In the genomic region with DNA sequence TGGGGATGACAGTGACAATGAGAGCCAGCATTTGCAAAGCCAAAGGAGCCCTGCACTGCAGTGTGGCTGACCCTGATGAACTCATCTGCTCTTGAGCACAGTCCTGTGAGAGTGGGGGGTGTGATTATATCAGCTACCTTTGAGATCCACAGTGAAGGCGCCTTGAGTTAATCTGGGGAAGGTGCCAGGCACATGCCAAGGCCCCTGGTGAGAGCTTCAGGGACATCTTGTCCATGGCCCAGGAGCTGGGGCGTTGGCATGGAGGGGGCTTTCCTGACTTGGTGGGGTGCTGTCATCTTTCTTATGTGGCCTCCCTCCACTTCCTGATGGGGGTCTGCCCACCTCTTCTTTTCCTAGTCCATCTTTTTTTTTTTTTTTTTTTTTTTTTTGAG, we compare ENCODE assay signal across 13 cellular contexts.
DNase-seq lines count a peak whose midpoint lies in the region; TF ChIP-seq lines count a peak whose summit lies in the region.
"Had no signal": no experiment of that assay in that cellular context is flagged by ENCODE, and none has a peak within 500 bp of the region (broad histone marks: within the 10 kb centered on the region; RNA-seq: fewer than 3 reads in every experiment).

No MANE protein-coding gene starts in this region.

- no peak overlapping the region for H2AFZ ChIP-seq in mammary epithelial cell (ENCODE audit: low read depth, low read length)
- no peak overlapping the region for H2AFZ ChIP-seq in fibroblast of lung (ENCODE audit: low read length)
- H2AFZ ChIP-seq: neural progenitor cell had no signal

- no peaks in the 10 kb centered on the region for H3K27me3 ChIP-seq in mammary epithelial cell (ENCODE audit: insufficient read depth, low read length)
- H3K27me3 ChIP-seq in fibroblast of lung (ENCODE audit: control insufficient read depth, insufficient read depth, low read length) = no peaks in the 10 kb centered on the region
- no peaks in the 10 kb centered on the region for H3K27me3 ChIP-seq in uterus
- H3K27me3 ChIP-seq: neural progenitor cell had no signal

- H3K4me1 Mint-ChIP-seq in MCF 10A (ENCODE audit: insufficient read depth, unreplicated experiment) = peaks cover 27% of the 10 kb centered on the region

- no peak for DNase-seq in MCF 10A (ENCODE audit: unreplicated experiment)
- no peak for DNase-seq in mammary epithelial cell
- DNase-seq in fibroblast of lung (ENCODE audit: low read depth in 2 of 2) = no peak
- peak; percentile 40 for DNase-seq in retina
- no peak for DNase-seq in uterus
- DNase-seq in activated gamma-delta T cell treated with Interleukin-2 at 50 U/mL for 16 hours = no peak
- DNase-seq in activated CD4-positive, CD25-positive, alpha-beta regulatory T cell (lab: John Stamatoyannopoulos, UW) = no peak
- DNase-seq in activated CD4-positive, alpha-beta T cell treated with anti-CD3 and anti-CD28 coated beads, Interleukin-2, amount 50 U/mL, for 48 hours = no peak
- DNase-seq: CD8-positive, alpha-beta T cell; NCI-H1930; NCI-H526 treated with DMSO at 0.1 percent for 48 hours; T-cell had no signal

- no peaks in the 10 kb centered on the region for H3K36me3 ChIP-seq in mammary epithelial cell (ENCODE audit: insufficient read depth, low read length)
- H3K36me3 ChIP-seq in fibroblast of lung (ENCODE audit: control insufficient read depth, insufficient read depth, low read length) = no peaks in the 10 kb centered on the region
- H3K36me3 ChIP-seq in uterus = no peaks in the 10 kb centered on the region
- H3K36me3 ChIP-seq: neural progenitor cell had no signal

- H3K36me3 Mint-ChIP-seq in MCF 10A (ENCODE audit: insufficient read depth, unreplicated experiment) = peaks cover 6% of the 10 kb centered on the region
- H3K36me3 Mint-ChIP-seq: neural progenitor cell, T-cell had no signal

- 100% methylated on average over 2 of the region's 2 CpGs for whole genome bisulfite sequencing in mammary epithelial cell (ENCODE audit: low coverage, missing lambda C conversion rate)

- H3K79me2 ChIP-seq in mammary epithelial cell (ENCODE audit: insufficient read depth, low read length) (no peaks in the 10 kb centered on the region), fibroblast of lung (ENCODE audit: control insufficient read depth, insufficient read depth, low read length) (no peaks in the 10 kb centered on the region)

- no peak for TF ChIP-seq POLR2A in uterus (IDR thresholded peaks at IDR 0.05)

- no peak overlapping the region for H3K4me3 Mint-ChIP-seq in MCF 10A (ENCODE audit: unreplicated experiment)
- H3K4me3 Mint-ChIP-seq: CD8-positive, alpha-beta T cell; neural progenitor cell; T-cell had no signal

- CTCF ChIA-PET in MCF 10A (lab: Yijun Ruan, JAX) = interaction anchor here (0.6 to 2.4 kb wide), 6 partner anchors 17 to 253 kb away, joined by 3 to 13 read pairs (median 3); no protein-coding TSS in a partner anchor
- CTCF ChIA-PET in mammary epithelial cell (lab: Charles Lee; ENCODE audit: low non-redundant PET) = no interaction called here

- H3K9me3 Mint-ChIP-seq in MCF 10A (ENCODE audit: unreplicated experiment) = no peaks in the 10 kb centered on the region
- H3K9me3 Mint-ChIP-seq: CD8-positive, alpha-beta T cell; neural progenitor cell; T-cell had no signal

- H3K27ac ChIP-seq in mammary epithelial cell (ENCODE audit: insufficient read depth, low read depth, low read length) (no peak overlapping the region), fibroblast of lung (ENCODE audit: insufficient read depth, low read length) (peak overlapping the region; percentile 67), uterus (peak overlapping the region; percentile 59 to 67)
- H3K27ac ChIP-seq: neural progenitor cell had no signal

- H3K4me3 ChIP-seq in mammary epithelial cell (replicated peaks in 1 of 3; ENCODE audit: insufficient read depth in 1 of 3, low read depth in 2 of 3, low read length in 3 of 3) (no peak overlapping the region), fibroblast of lung (replicated peaks in 1 of 4; ENCODE audit: control extremely low read depth in 1 of 4, insufficient read depth in 1 of 4, low read depth in 3 of 4, low read length in 4 of 4) (no peak overlapping the region), uterus (no peak overlapping the region)
- H3K4me3 ChIP-seq: neural progenitor cell had no signal

- H3K9me3 ChIP-seq in mammary epithelial cell (replicated peaks; ENCODE audit: insufficient read depth, low read length) = no peaks in the 10 kb centered on the region
- H3K9me3 ChIP-seq in fibroblast of lung (ENCODE audit: control insufficient read depth, insufficient read depth, low read depth, low read length) = no peaks in the 10 kb centered on the region
- no peaks in the 10 kb centered on the region for H3K9me3 ChIP-seq in uterus

- dilution Hi-C loops in mammary epithelial cell (cut with HindIII; ENCODE audit: low sequenced_read_pairs) = no loop called here

- in situ Hi-C loops in mammary epithelial cell (cut with MboI; ENCODE audit: low sequenced_read_pairs in 2 of 2) = loop anchor here in 1 of 2 donors (25.0 kb wide), 2 partner anchors 201 to 651 kb away; a partner anchor contains a TSS

- H4K20me1 ChIP-seq in mammary epithelial cell (ENCODE audit: insufficient read depth, low read length) = no peaks in the 10 kb centered on the region
- H4K20me1 ChIP-seq in fibroblast of lung (ENCODE audit: control insufficient read depth, extremely low read depth, insufficient read depth, low read length) = no peaks in the 10 kb centered on the region

- TF ChIP-seq CTCF in MCF 10A (IDR thresholded peaks at IDR 0.05; ENCODE audit: unreplicated experiment) = no peak
- no peak for TF ChIP-seq CTCF in mammary epithelial cell (conservative IDR thresholded peaks at IDR 0.05 in 1 of 2, IDR thresholded peaks at IDR 0.05 in 1 of 2; ENCODE audit: extremely low read depth in 1 of 2, insufficient read depth in 1 of 2, low read depth in 1 of 2, low read length in 2 of 2)
- TF ChIP-seq CTCF in fibroblast of lung (conservative IDR thresholded peaks at IDR 0.05 in 1 of 2, IDR thresholded peaks at IDR 0.05 in 1 of 2; ENCODE audit: low read depth in 1 of 2, low read length in 2 of 2) = no peak
- TF ChIP-seq CTCF in uterus (IDR thresholded peaks at IDR 0.05) = no peak

- POLR2A ChIA-PET in MCF 10A (lab: Yijun Ruan, JAX) = interaction anchor here (0.6 to 3.3 kb wide), 12 partner anchors 23 to 321 kb away, joined by 3 to 43 read pairs (median 4); a partner anchor contains a TSS

- H3K9ac ChIP-seq in mammary epithelial cell (ENCODE audit: insufficient read depth, low read length) = no peak overlapping the region
- no peak overlapping the region for H3K9ac ChIP-seq in fibroblast of lung (ENCODE audit: insufficient read depth, low read length)
- H3K9ac ChIP-seq: neural progenitor cell had no signal

- H3K27me3 Mint-ChIP-seq in MCF 10A (ENCODE audit: insufficient read depth, unreplicated experiment) = no peaks in the 10 kb centered on the region
- H3K27me3 Mint-ChIP-seq: T-cell had no signal

- H3K4me1 ChIP-seq in mammary epithelial cell (ENCODE audit: insufficient read depth, low read length) (peaks cover 20% of the 10 kb centered on the region), fibroblast of lung (ENCODE audit: control insufficient read depth, extremely low read depth, insufficient read depth, low read length) (peaks cover 6% of the 10 kb centered on the region), uterus (no peaks in the 10 kb centered on the region)
- H3K4me1 ChIP-seq: neural progenitor cell had no signal

- peak overlapping the region; percentile 76 for H3K27ac Mint-ChIP-seq in MCF 10A (ENCODE audit: low read depth, unreplicated experiment)
- H3K27ac Mint-ChIP-seq: CD8-positive, alpha-beta T cell; neural progenitor cell; T-cell had no signal

- H3K4me2 ChIP-seq in mammary epithelial cell (ENCODE audit: insufficient read depth, low read depth, low read length) (no peak overlapping the region), fibroblast of lung (ENCODE audit: extremely low read depth, insufficient read depth, low read length) (no peak overlapping the region)
- H3K4me2 ChIP-seq: neural progenitor cell had no signal

- intact Hi-C loops in MCF 10A (cut with micrococcal nuclease) (no loop called here), mammary epithelial cell (cut with micrococcal nuclease) (loop anchor here (10.0 kb wide), 1 partner anchor 148 kb away; a partner anchor contains a TSS), uterus (cut with DNase I; ENCODE audit: low total_unique reads) (no loop called here)

- BruUV-seq in MCF 10A (replicated peaks; lab: Mats Ljungman, UMichigan) (no TSS peak), mammary epithelial cell (replicated peaks; lab: Mats Ljungman, UMichigan) (no TSS peak)
